Comparison of ENCODE assay signal across 12 cellular contexts in genomic region chr10:114405011-114405350, GRCh38. TPM values are rescaled to one million over a fixed set of nuclear protein-coding genes. Genes with fewer than 3 reads are reported as not detected.
A peak's percentile ranks its signal among the peaks of the same experiment; 100 is the strongest.
DNase-seq lines count a peak whose midpoint lies in the region; ATAC-seq and TF ChIP-seq lines count a peak whose summit lies in the region.
"Had no signal": no experiment of that assay in that cellular context is flagged by ENCODE, and none has a peak within 500 bp of the region (broad histone marks: within the 10 kb centered on the region; RNA-seq: fewer than 3 reads in every experiment).

No MANE protein-coding gene starts in this region.

- H3K27me3 ChIP-seq in esophagus (ENCODE audit: control insufficient read depth in 1 of 2, insufficient read depth in 2 of 2, low read length in 2 of 2) (no peaks in the 10 kb centered on the region), tibial nerve (no peaks in the 10 kb centered on the region)

- TF ChIP-seq EP300 in tibial nerve (IDR thresholded peaks at IDR 0.05), result no peak

- TF ChIP-seq POLR2A in tibial nerve (IDR thresholded peaks at IDR 0.05), result no peak

- H3K9me3 ChIP-seq in esophagus (ENCODE audit: control insufficient read depth in 2 of 2, insufficient read depth in 1 of 2, low read depth in 1 of 2, low read length in 1 of 2), result no peaks in the 10 kb centered on the region
- H3K9me3 ChIP-seq in tibial nerve, result no peaks in the 10 kb centered on the region

- peaks cover 11% of the 10 kb centered on the region for H3K4me1 Mint-ChIP-seq in activated naive CD8-positive, alpha-beta T cell treated with anti-CD3 and anti-CD28 coated beads, Interleukin-2, amount 10 ng/mL, durations not matched to agents 7 days and 5 days
- H3K4me1 Mint-ChIP-seq in activated naive CD8-positive, alpha-beta T cell treated with anti-CD3 and anti-CD28 coated beads, Interleukin-2, amount 50 U/mL, for 24 hours, result peaks cover 7% of the 10 kb centered on the region
- H3K4me1 Mint-ChIP-seq in naive thymus-derived CD8-positive, alpha-beta T cell, result peaks cover 10 to 15% (median 13%) of the 10 kb centered on the region in 4 donors

- H3K4me1 ChIP-seq in esophagus (ENCODE audit: control insufficient read depth in 2 of 2, insufficient read depth in 2 of 2, low read length in 1 of 2) (no peaks in the 10 kb centered on the region), tibial nerve (peaks cover 0 to 56% (median 14%) of the 10 kb centered on the region in 4 donors)

- no peaks in the 10 kb centered on the region for H3K36me3 Mint-ChIP-seq in activated naive CD8-positive, alpha-beta T cell treated with anti-CD3 and anti-CD28 coated beads, Interleukin-2, amount 10 ng/mL, durations not matched to agents 7 days and 5 days
- H3K36me3 Mint-ChIP-seq in activated naive CD8-positive, alpha-beta T cell treated with anti-CD3 and anti-CD28 coated beads, Interleukin-2, amount 50 U/mL, for 24 hours (ENCODE audit: low read depth), result peaks cover 2% of the 10 kb centered on the region
- H3K36me3 Mint-ChIP-seq in naive thymus-derived CD8-positive, alpha-beta T cell, result peaks cover 0 to 3% (median 0%) of the 10 kb centered on the region in 3 donors

- POLR2A ChIA-PET in activated naive CD8-positive, alpha-beta T cell treated with anti-CD3 and anti-CD28 coated beads, Interleukin-2, amount 10 ng/mL, durations not matched to agents 7 days and 5 days (lab: Charles Lee), result no interaction called here
- POLR2A ChIA-PET in naive thymus-derived CD8-positive, alpha-beta T cell (lab: Charles Lee), result no interaction called here

- H3K27ac Mint-ChIP-seq in activated naive CD8-positive, alpha-beta T cell treated with anti-CD3 and anti-CD28 coated beads, Interleukin-2, amount 10 ng/mL, durations not matched to agents 7 days and 5 days, result no peak overlapping the region
- H3K27ac Mint-ChIP-seq in activated naive CD8-positive, alpha-beta T cell treated with anti-CD3 and anti-CD28 coated beads, Interleukin-2, amount 50 U/mL, for 24 hours, result no peak overlapping the region
- H3K27ac Mint-ChIP-seq in naive thymus-derived CD8-positive, alpha-beta T cell, result no peak overlapping the region

- no peak for TF ChIP-seq CTCF in tibial nerve (IDR thresholded peaks at IDR 0.05)

- 31 to 36% methylated on average over 16 of the region's 16 CpGs for WGBS in esophagus, 2 donors
- WGBS in tibial nerve, 2 donors, result 25 to 44% methylated on average over 10 to 16 of the region's 16 CpGs

- DNase-seq in activated naive CD8-positive, alpha-beta T cell treated with anti-CD3 and anti-CD28 coated beads, Interleukin-2, amount 10 ng/mL, durations not matched to agents 7 days and 5 days, result no peak
- no peak for DNase-seq in activated naive CD8-positive, alpha-beta T cell treated with anti-CD3 and anti-CD28 coated beads, Interleukin-2, amount 50 U/mL, for 24 hours
- no peak for DNase-seq in naive thymus-derived CD8-positive, alpha-beta T cell
- DNase-seq in tibial nerve (ENCODE audit: low spot score in 2 of 2) (no peak), NCI-H1092 treated with DMSO at 0.1 percent for 48 hours (lab: John Stamatoyannopoulos, UW) (no peak), DMS153 (lab: John Stamatoyannopoulos, UW) (no peak)
- DNase-seq: activated T-cell treated with anti-CD3 and anti-CD28 coated beads, Interleukin-2, amount 50 U/mL, for 1 hour; NCI-H526 treated with DMSO at 0.1 percent for 48 hours; T1000 had no signal

- H3K4me3 ChIP-seq in esophagus (ENCODE audit: low read depth in 1 of 2, low read length in 2 of 2) (peak overlapping the region; percentile 52 to 61), tibial nerve (peak overlapping the region; percentile 55 to 90 (median 70))

- no peaks in the 10 kb centered on the region for H3K9me3 Mint-ChIP-seq in activated naive CD8-positive, alpha-beta T cell treated with anti-CD3 and anti-CD28 coated beads, Interleukin-2, amount 10 ng/mL, durations not matched to agents 7 days and 5 days
- no peaks in the 10 kb centered on the region for H3K9me3 Mint-ChIP-seq in activated naive CD8-positive, alpha-beta T cell treated with anti-CD3 and anti-CD28 coated beads, Interleukin-2, amount 50 U/mL, for 24 hours
- H3K9me3 Mint-ChIP-seq in naive thymus-derived CD8-positive, alpha-beta T cell, result peaks cover 0 to 6% (median 0%) of the 10 kb centered on the region in 9 donors

- peak overlapping the region; percentile 60 for H3K4me3 Mint-ChIP-seq in activated naive CD8-positive, alpha-beta T cell treated with anti-CD3 and anti-CD28 coated beads, Interleukin-2, amount 10 ng/mL, durations not matched to agents 7 days and 5 days
- no peak overlapping the region for H3K4me3 Mint-ChIP-seq in activated naive CD8-positive, alpha-beta T cell treated with anti-CD3 and anti-CD28 coated beads, Interleukin-2, amount 50 U/mL, for 24 hours
- H3K4me3 Mint-ChIP-seq in naive thymus-derived CD8-positive, alpha-beta T cell, result peak overlapping the region in 7 of 10 donors; percentile 10 to 68 (median 26)

- H3K36me3 ChIP-seq in esophagus (ENCODE audit: control insufficient read depth in 2 of 2, insufficient read depth in 2 of 2, low read length in 1 of 2) (no peaks in the 10 kb centered on the region), tibial nerve (no peaks in the 10 kb centered on the region)

- no peak for ATAC-seq in activated naive CD8-positive, alpha-beta T cell treated with anti-CD3 and anti-CD28 coated beads, Interleukin-2, amount 10 ng/mL, durations not matched to agents 7 days and 5 days (ENCODE audit: low read depth)
- no peak for ATAC-seq in activated naive CD8-positive, alpha-beta T cell treated with anti-CD3 and anti-CD28 coated beads, Interleukin-2, amount 50 U/mL, for 24 hours
- no peak for ATAC-seq in naive thymus-derived CD8-positive, alpha-beta T cell
- no peak for ATAC-seq in GM19397 (IDR thresholded peaks at IDR 0.05; ENCODE audit: unreplicated experiment)

- peak overlapping the region; percentile 44 to 72 for H3K27ac ChIP-seq in esophagus (ENCODE audit: low read depth in 2 of 2, low read length in 1 of 2)
- peak overlapping the region; percentile 77 to 96 (median 94) for H3K27ac ChIP-seq in tibial nerve
- H3K27ac ChIP-seq: KMS-11 had no signal

- peaks cover 53% of the 10 kb centered on the region for H3K27me3 Mint-ChIP-seq in activated naive CD8-positive, alpha-beta T cell treated with anti-CD3 and anti-CD28 coated beads, Interleukin-2, amount 10 ng/mL, durations not matched to agents 7 days and 5 days
- H3K27me3 Mint-ChIP-seq in activated naive CD8-positive, alpha-beta T cell treated with anti-CD3 and anti-CD28 coated beads, Interleukin-2, amount 50 U/mL, for 24 hours, result peaks cover 52% of the 10 kb centered on the region
- H3K27me3 Mint-ChIP-seq in naive thymus-derived CD8-positive, alpha-beta T cell, result peaks cover 40 to 82% (median 58%) of the 10 kb centered on the region in 5 donors

RNA-seq across cellular contexts. Expression of gene AFAP1L2, which starts 0.7 kb away (rescaled TPM):
- 1 to 10 TPM; 3.8 to 5.0 TPM for total RNA-seq in activated naive CD8-positive, alpha-beta T cell treated with anti-CD3 and anti-CD28 coated beads, Interleukin-2, amount 10 ng/mL, durations not matched to agents 7 days and 5 days
- polyA plus RNA-seq in esophagus, result 1 to 10 TPM; 7.8 to 8.2 TPM
- 1 to 10 TPM; 1.3 to 1.8 TPM for total RNA-seq in naive thymus-derived CD8-positive, alpha-beta T cell
- 1 to 10 TPM; 1.6 to 2.3 (median 2.2) TPM for polyA plus RNA-seq in naive thymus-derived CD8-positive, alpha-beta T cell
- 100 to 1,000 TPM in 3 of 4 donors, 10 to 100 TPM in 1; 96.3 to 176 (median 127) TPM for total RNA-seq in tibial nerve

Comparison
In these comparisons a context has a peak if more than half of its experiments do, and no peak if none do; other contexts are left out.
1. RNA of gene AFAP1L2, which starts 0.7 kb away (total RNA-seq): 96.3 to 176 TPM in tibial nerve; 3.8 to 5.0 TPM in activated naive CD8-positive, alpha-beta T cell treated with anti-CD3 and anti-CD28 coated beads, Interleukin-2, amount 10 ng/mL, durations not matched to agents 7 days and 5 days and 1.3 to 1.8 TPM in naive thymus-derived CD8-positive, alpha-beta T cell; every median in the first group is over 10 times any median in the second.